Comparison of ENCODE assay signal across 1 cellular context in the genomic region with DNA sequence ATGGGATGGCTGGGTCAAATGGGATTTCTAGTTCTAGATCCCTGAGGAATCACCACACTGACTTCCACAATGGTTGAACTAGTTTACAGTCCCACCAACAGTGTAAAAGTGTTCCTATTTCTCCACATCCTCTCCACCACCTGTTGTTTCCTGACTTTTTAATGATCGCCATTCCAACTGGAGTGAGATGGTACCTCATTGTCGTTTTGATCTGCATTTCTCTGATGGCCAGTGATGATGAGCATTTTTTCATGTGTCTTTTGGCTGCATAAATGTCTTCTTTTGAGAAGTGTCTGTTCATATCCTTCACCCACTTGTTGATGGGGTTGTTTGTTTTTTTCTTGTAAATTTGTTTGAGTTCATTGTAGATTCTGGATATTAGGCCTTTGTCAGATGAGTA.
TF ChIP-seq lines count a peak whose summit lies in the region.
"Not testable (repeated sequence)": the region's sequence is repeated elsewhere in the genome, so short reads cannot be mapped to it uniquely, and the experiment has no call there.

No MANE protein-coding gene starts in this region.

- POLR2A ChIA-PET in HEK293 (lab: Yijun Ruan, JAX) = not testable (repeated sequence)

- CTCF ChIA-PET in HEK293 (lab: Yijun Ruan, JAX) = not testable (repeated sequence)

- not testable (repeated sequence) for H3K4me1 ChIP-seq in HEK293 (ENCODE audit: control insufficient read depth, insufficient read depth, low read length)

- H3K9me3 ChIP-seq in HEK293 (ENCODE audit: control insufficient read depth, insufficient read depth, low read depth, low read length) = not testable (repeated sequence)

- not testable (repeated sequence) for H3K36me3 ChIP-seq in HEK293 (ENCODE audit: control insufficient read depth in 2 of 2, insufficient read depth in 1 of 2, low read length in 2 of 2)

- not testable (repeated sequence) for H3K27ac ChIP-seq in HEK293 (ENCODE audit: extremely low read depth, low read depth, low read length)

- not testable (repeated sequence) for TF ChIP-seq CTCF in HEK293 (tag by site-specific recombination; IDR thresholded peaks at IDR 0.05)

- not testable (repeated sequence) for H3K4me3 ChIP-seq in HEK293 (ENCODE audit: low read depth, low read length)

TF ChIP-seq in HEK293, 187 proteins besides CTCF, POLR2A, EP300 and RAD21:
- peak; percentile 70; the same call in 1 of the 2 replicates for TF ChIP-seq SCRT1 (tag by site-specific recombination; IDR thresholded peaks at IDR 0.05; ENCODE audit: borderline replicate concordance)
- peak; percentile 86 for TF ChIP-seq SCRT2 (tag by site-specific recombination; IDR thresholded peaks at IDR 0.05)
TF ChIP-seq in HEK293: peak in this region for 2; not testable (repeated sequence) for 185.
